In the genomic region with DNA sequence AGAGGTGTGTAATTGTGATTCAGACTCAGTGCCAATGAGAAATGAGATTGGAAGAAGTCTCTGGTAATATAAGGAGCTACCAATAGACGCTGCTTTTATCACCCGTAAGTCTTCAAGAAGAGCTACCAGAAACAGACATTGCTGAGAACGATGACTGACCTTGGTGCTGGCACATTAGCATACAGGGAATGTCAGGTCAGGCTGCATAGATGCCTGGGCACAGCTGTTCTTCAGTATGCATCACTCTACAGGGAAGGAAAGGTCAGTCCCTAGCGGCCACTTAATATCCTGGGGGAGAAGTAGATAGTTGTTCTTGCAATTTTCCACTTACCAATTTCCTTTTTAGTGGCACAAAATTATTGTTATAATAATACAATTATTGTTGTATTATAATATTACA, we compare ENCODE assay signal across 15 cellular contexts.
"Had no signal": no experiment of that assay in that cellular context is flagged by ENCODE, and none has a peak within 500 bp of the region (broad histone marks: within the 10 kb centered on the region; RNA-seq: fewer than 3 reads in every experiment).

No MANE protein-coding gene starts in this region.

- H3K4me3 ChIP-seq: esophagus muscularis mucosa, gastrocnemius medialis, heart right ventricle, mucosa of descending colon, ovary, right atrium auricular region, sigmoid colon had no signal

- H3K27me3 ChIP-seq: esophagus muscularis mucosa, gastrocnemius medialis, heart right ventricle, ovary, right atrium auricular region, sigmoid colon had no signal

- DNase-seq: effector memory CD4-positive, alpha-beta T cell; gastrocnemius medialis; heart right ventricle; kidney; mucosa of descending colon; natural killer cell; ovary; sigmoid colon; small intestine; stimulated activated CD4-positive, alpha-beta T cell treated with anti-CD3 and anti-CD28 coated beads, Interleukin-12 subunit alpha, Interleukin-12 subunit beta, amount 100 ng/mL, for 4 hours; stimulated activated naive CD4-positive, alpha-beta T cell; trophoblast cell had no signal

- H3K9me3 ChIP-seq: esophagus muscularis mucosa, gastrocnemius medialis, mucosa of descending colon, ovary, right atrium auricular region, sigmoid colon had no signal

- H3K36me3 ChIP-seq: esophagus muscularis mucosa, gastrocnemius medialis, heart right ventricle, ovary, right atrium auricular region, sigmoid colon had no signal

- H3K4me1 ChIP-seq: esophagus muscularis mucosa, gastrocnemius medialis, heart right ventricle, right atrium auricular region, sigmoid colon had no signal

- FAIRE-seq: kidney, small intestine had no signal

- ATAC-seq: gastrocnemius medialis, heart right ventricle, mucosa of descending colon, natural killer cell had no signal

- H3K27ac ChIP-seq: epithelial cell of prostate, esophagus muscularis mucosa, gastrocnemius medialis, heart right ventricle, ovary, right atrium auricular region, sigmoid colon had no signal
